In the genomic region with DNA sequence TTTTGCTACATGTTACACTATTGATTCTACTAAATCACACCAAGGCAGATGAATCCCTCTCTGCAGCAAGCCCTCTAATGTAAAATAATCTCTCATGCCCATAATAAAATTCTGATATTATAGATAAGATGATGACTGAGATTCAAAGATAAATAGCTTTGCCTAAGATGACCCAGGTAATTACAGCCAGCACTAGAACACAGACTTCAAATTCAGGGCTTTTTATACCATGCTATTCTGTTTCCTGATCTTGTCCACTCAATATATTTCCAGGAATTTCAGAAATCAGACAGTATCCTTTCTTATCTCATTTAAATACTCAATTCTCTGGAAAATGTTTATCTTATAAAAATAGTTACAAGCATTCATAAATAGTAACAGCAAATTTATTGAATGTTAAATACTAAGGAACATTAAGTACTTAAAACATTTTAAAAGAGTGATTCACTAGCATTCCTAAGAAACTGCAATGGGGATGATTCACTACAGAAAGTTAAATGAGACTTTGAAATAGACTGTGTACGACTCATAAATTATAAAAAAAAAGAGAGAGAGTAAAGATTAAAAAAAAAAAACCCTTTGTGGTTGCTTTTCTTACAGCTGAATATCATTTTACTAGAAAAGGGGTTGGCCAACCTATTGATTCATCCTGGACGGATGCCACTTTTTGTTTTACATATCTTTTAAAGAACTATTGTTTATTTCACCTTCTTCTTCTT, we compare ENCODE assay signal across 11 cellular contexts. TPM values are rescaled to one million over a fixed set of nuclear protein-coding genes. Genes with fewer than 3 reads are reported as not detected.
DNase-seq lines count a peak whose midpoint lies in the region; ATAC-seq and TF ChIP-seq lines count a peak whose summit lies in the region.
"Had no signal": no experiment of that assay in that cellular context is flagged by ENCODE, and none has a peak within 500 bp of the region (broad histone marks: within the 10 kb centered on the region; RNA-seq: fewer than 3 reads in every experiment).

No MANE protein-coding gene starts in this region.

- H3K4me3 Mint-ChIP-seq in natural killer cell treated with Interleukin-12 subunit alpha and Interleukin-12 subunit beta and Interleukin-15 and Interleukin-18, amount 100 ng/mL, for 72 hours: peak overlapping the region; percentile 70
- H3K4me3 Mint-ChIP-seq in natural killer cell: no peak overlapping the region
- H3K4me3 Mint-ChIP-seq in activated T-helper 1 cell treated with anti-CD3 and anti-CD28 coated beads, Interleukin-12 subunit alpha, Interleukin-12 subunit beta, Interleukin-2, Interleukin-4 antibody, amounts not matched to agents 30 ng/mL and 10 ng/mL and 1 ng/mL, durations not matched to agents 14 hours and 24 hours and 36 hours: peak overlapping the region; percentile 69

- H3K4me1 ChIP-seq in gastroesophageal sphincter: peaks cover 0 to 24% (median 7%) of the 10 kb centered on the region in 3 donors
- peaks cover 31% of the 10 kb centered on the region for H3K4me1 ChIP-seq in vagina
- H3K4me1 ChIP-seq: lower lobe of right lung had no signal

- ATAC-seq in natural killer cell treated with Interleukin-12 subunit alpha and Interleukin-12 subunit beta and Interleukin-15 and Interleukin-18, amount 100 ng/mL, for 72 hours: peak; percentile 67 to 74
- ATAC-seq in natural killer cell: no peak
- ATAC-seq in gastroesophageal sphincter: peak; percentile 68
- no peak for ATAC-seq in HG03097 (IDR thresholded peaks at IDR 0.05; ENCODE audit: low FRiP score, unreplicated experiment)

- WGBS in gastroesophageal sphincter (ENCODE audit: low coverage in 1 of 2), 2 donors: 19 to 20% methylated on average over 2 of the region's 2 CpGs

- DNase-seq in natural killer cell treated with Interleukin-12 subunit alpha and Interleukin-12 subunit beta and Interleukin-15 and Interleukin-18, amount 100 ng/mL, for 72 hours (ENCODE audit: low spot score): no peak
- DNase-seq in natural killer cell (no peak), vagina (ENCODE audit: extremely low spot score in 2 of 2) (no peak), NCI-H524 (lab: John Stamatoyannopoulos, UW) (no peak), mesenteric fat pad (ENCODE audit: low spot score) (no peak)
- DNase-seq in activated T-helper 1 cell treated with anti-CD3 and anti-CD28 coated beads, Interleukin-12 subunit alpha, Interleukin-12 subunit beta, Interleukin-2, Interleukin-4 antibody, amounts not matched to agents 30 ng/mL and 10 ng/mL and 1 ng/mL, durations not matched to agents 14 hours and 24 hours and 36 hours (ENCODE audit: low spot score): no peak
- DNase-seq: KG1, lower lobe of right lung, Right ventricle myocardium superior had no signal

- no peak overlapping the region for H3K4me3 ChIP-seq in gastroesophageal sphincter
- H3K4me3 ChIP-seq in vagina: no peak overlapping the region
- H3K4me3 ChIP-seq: lower lobe of right lung had no signal

- H3K27me3 Mint-ChIP-seq in natural killer cell treated with Interleukin-12 subunit alpha and Interleukin-12 subunit beta and Interleukin-15 and Interleukin-18, amount 100 ng/mL, for 72 hours: peaks cover 6 to 13% of the 10 kb centered on the region in 2 donors
- H3K27me3 Mint-ChIP-seq in natural killer cell (ENCODE audit: low read depth in 2 of 2): peaks cover 3 to 6% of the 10 kb centered on the region in 2 donors
- no peaks in the 10 kb centered on the region for H3K27me3 Mint-ChIP-seq in activated T-helper 1 cell treated with anti-CD3 and anti-CD28 coated beads, Interleukin-12 subunit alpha, Interleukin-12 subunit beta, Interleukin-2, Interleukin-4 antibody, amounts not matched to agents 30 ng/mL and 10 ng/mL and 1 ng/mL, durations not matched to agents 14 hours and 24 hours and 36 hours (ENCODE audit: insufficient read depth)

- H3K36me3 Mint-ChIP-seq in natural killer cell treated with Interleukin-12 subunit alpha and Interleukin-12 subunit beta and Interleukin-15 and Interleukin-18, amount 100 ng/mL, for 72 hours: no peaks in the 10 kb centered on the region
- no peaks in the 10 kb centered on the region for H3K36me3 Mint-ChIP-seq in natural killer cell
- peaks cover 5% of the 10 kb centered on the region for H3K36me3 Mint-ChIP-seq in activated T-helper 1 cell treated with anti-CD3 and anti-CD28 coated beads, Interleukin-12 subunit alpha, Interleukin-12 subunit beta, Interleukin-2, Interleukin-4 antibody, amounts not matched to agents 30 ng/mL and 10 ng/mL and 1 ng/mL, durations not matched to agents 14 hours and 24 hours and 36 hours (ENCODE audit: low read depth)

- TF ChIP-seq EP300 in gastroesophageal sphincter (IDR thresholded peaks at IDR 0.05): no peak

- H3K27ac ChIP-seq in gastroesophageal sphincter (peak overlapping the region in 2 of 4 donors; percentile 40 to 52), vagina (peak overlapping the region; percentile 74)
- H3K27ac ChIP-seq: lower lobe of right lung had no signal

- H3K4me1 Mint-ChIP-seq in natural killer cell treated with Interleukin-12 subunit alpha and Interleukin-12 subunit beta and Interleukin-15 and Interleukin-18, amount 100 ng/mL, for 72 hours (ENCODE audit: low read depth in 2 of 2): peaks cover 12 to 48% of the 10 kb centered on the region in 2 donors
- H3K4me1 Mint-ChIP-seq in natural killer cell: no peaks in the 10 kb centered on the region
- H3K4me1 Mint-ChIP-seq in activated T-helper 1 cell treated with anti-CD3 and anti-CD28 coated beads, Interleukin-12 subunit alpha, Interleukin-12 subunit beta, Interleukin-2, Interleukin-4 antibody, amounts not matched to agents 30 ng/mL and 10 ng/mL and 1 ng/mL, durations not matched to agents 14 hours and 24 hours and 36 hours (ENCODE audit: low read depth): peaks cover 88% of the 10 kb centered on the region

- H3K27me3 ChIP-seq in gastroesophageal sphincter (no peaks in the 10 kb centered on the region), vagina (no peaks in the 10 kb centered on the region)

- TF ChIP-seq CTCF in natural killer cell (IDR thresholded peaks at IDR 0.05) (no peak), gastroesophageal sphincter (IDR thresholded peaks at IDR 0.05) (no peak), vagina (IDR thresholded peaks at IDR 0.05) (no peak)

- H3K9me3 ChIP-seq in gastroesophageal sphincter (no peaks in the 10 kb centered on the region), vagina (no peaks in the 10 kb centered on the region)
- H3K9me3 ChIP-seq: lower lobe of right lung had no signal

- H3K27ac Mint-ChIP-seq in natural killer cell treated with Interleukin-12 subunit alpha and Interleukin-12 subunit beta and Interleukin-15 and Interleukin-18, amount 100 ng/mL, for 72 hours: peak overlapping the region; percentile 87 to 91
- no peak overlapping the region for H3K27ac Mint-ChIP-seq in natural killer cell
- H3K27ac Mint-ChIP-seq in activated T-helper 1 cell treated with anti-CD3 and anti-CD28 coated beads, Interleukin-12 subunit alpha, Interleukin-12 subunit beta, Interleukin-2, Interleukin-4 antibody, amounts not matched to agents 30 ng/mL and 10 ng/mL and 1 ng/mL, durations not matched to agents 14 hours and 24 hours and 36 hours: peak overlapping the region; percentile 74

- TF ChIP-seq POLR2A in gastroesophageal sphincter (IDR thresholded peaks at IDR 0.05): no peak
- TF ChIP-seq POLR2A in vagina (IDR thresholded peaks at IDR 0.05): no peak

- intact Hi-C loops in natural killer cell (cut with micrococcal nuclease) (no loop called here), vagina (cut with DNase I) (no loop called here)
- intact Hi-C loops in activated T-helper 1 cell treated with anti-CD3 and anti-CD28 coated beads, Interleukin-12 subunit alpha, Interleukin-12 subunit beta, Interleukin-2, Interleukin-4 antibody, amounts not matched to agents 30 ng/mL and 10 ng/mL and 1 ng/mL, durations not matched to agents 14 hours and 24 hours and 36 hours (cut with micrococcal nuclease): loop anchor here (1.0 to 10.0 kb wide), 5 partner anchors 24 to 748 kb away; a partner anchor contains a TSS

- H3K36me3 ChIP-seq in gastroesophageal sphincter: no peaks in the 10 kb centered on the region
- no peaks in the 10 kb centered on the region for H3K36me3 ChIP-seq in vagina
- H3K36me3 ChIP-seq: lower lobe of right lung had no signal

- no peaks in the 10 kb centered on the region for H3K9me3 Mint-ChIP-seq in natural killer cell treated with Interleukin-12 subunit alpha and Interleukin-12 subunit beta and Interleukin-15 and Interleukin-18, amount 100 ng/mL, for 72 hours
- H3K9me3 Mint-ChIP-seq in natural killer cell: no peaks in the 10 kb centered on the region
- peaks cover 6% of the 10 kb centered on the region for H3K9me3 Mint-ChIP-seq in activated T-helper 1 cell treated with anti-CD3 and anti-CD28 coated beads, Interleukin-12 subunit alpha, Interleukin-12 subunit beta, Interleukin-2, Interleukin-4 antibody, amounts not matched to agents 30 ng/mL and 10 ng/mL and 1 ng/mL, durations not matched to agents 14 hours and 24 hours and 36 hours

RNA-seq across cellular contexts. Expression of a gene that starts 45.8 kb away (rescaled TPM):
- 1 to 10 TPM in 1 of 2 donors, under 1 TPM in 1; 0.50 to 1.7 TPM for total RNA-seq in natural killer cell treated with Interleukin-12 subunit alpha and Interleukin-12 subunit beta and Interleukin-15 and Interleukin-18, amount 100 ng/mL, for 72 hours
- total RNA-seq in natural killer cell: not detected
- total RNA-seq in activated T-helper 1 cell treated with anti-CD3 and anti-CD28 coated beads, Interleukin-12 subunit alpha, Interleukin-12 subunit beta, Interleukin-2, Interleukin-4 antibody, amounts not matched to agents 30 ng/mL and 10 ng/mL and 1 ng/mL, durations not matched to agents 14 hours and 24 hours and 36 hours: 136 and 138 TPM in 2 replicates
- under 1 TPM in 1 of 4 donors, not detected in 3; 0.12 TPM for total RNA-seq in gastroesophageal sphincter
- not detected for total RNA-seq in vagina
- not detected for total RNA-seq in mesenteric fat pad
- total RNA-seq: lower lobe of right lung, Right ventricle myocardium superior had no signal

Comparison
In these comparisons a context has a peak if more than half of its experiments do, and no peak if none do; other contexts are left out.
1. ATAC-seq: peak in natural killer cell treated with Interleukin-12 subunit alpha and Interleukin-12 subunit beta and Interleukin-15 and Interleukin-18, amount 100 ng/mL, for 72 hours (2 of 2) and gastroesophageal sphincter (single experiment); none in natural killer cell (0 of 3) and HG03097 (single experiment).
2. H3K27ac Mint-ChIP-seq: peak in natural killer cell treated with Interleukin-12 subunit alpha and Interleukin-12 subunit beta and Interleukin-15 and Interleukin-18, amount 100 ng/mL, for 72 hours (2 of 2) and activated T-helper 1 cell treated with anti-CD3 and anti-CD28 coated beads, Interleukin-12 subunit alpha, Interleukin-12 subunit beta, Interleukin-2, Interleukin-4 antibody, amounts not matched to agents 30 ng/mL and 10 ng/mL and 1 ng/mL, durations not matched to agents 14 hours and 24 hours and 36 hours (single experiment); none in natural killer cell (0 of 2).
3. RNA of a gene that starts 45.8 kb away (total RNA-seq): 136 to 138 TPM in activated T-helper 1 cell treated with anti-CD3 and anti-CD28 coated beads, Interleukin-12 subunit alpha, Interleukin-12 subunit beta, Interleukin-2, Interleukin-4 antibody, amounts not matched to agents 30 ng/mL and 10 ng/mL and 1 ng/mL, durations not matched to agents 14 hours and 24 hours and 36 hours; 0.50 to 1.7 TPM in natural killer cell treated with Interleukin-12 subunit alpha and Interleukin-12 subunit beta and Interleukin-15 and Interleukin-18, amount 100 ng/mL, for 72 hours, not detected in natural killer cell, 0.12 TPM in gastroesophageal sphincter, not detected in vagina (single experiment) and not detected in mesenteric fat pad (single experiment); every median in the first group is over 10 times any median in the second.